Comparison of ENCODE assay signal across 8 cellular contexts in the genomic region with DNA sequence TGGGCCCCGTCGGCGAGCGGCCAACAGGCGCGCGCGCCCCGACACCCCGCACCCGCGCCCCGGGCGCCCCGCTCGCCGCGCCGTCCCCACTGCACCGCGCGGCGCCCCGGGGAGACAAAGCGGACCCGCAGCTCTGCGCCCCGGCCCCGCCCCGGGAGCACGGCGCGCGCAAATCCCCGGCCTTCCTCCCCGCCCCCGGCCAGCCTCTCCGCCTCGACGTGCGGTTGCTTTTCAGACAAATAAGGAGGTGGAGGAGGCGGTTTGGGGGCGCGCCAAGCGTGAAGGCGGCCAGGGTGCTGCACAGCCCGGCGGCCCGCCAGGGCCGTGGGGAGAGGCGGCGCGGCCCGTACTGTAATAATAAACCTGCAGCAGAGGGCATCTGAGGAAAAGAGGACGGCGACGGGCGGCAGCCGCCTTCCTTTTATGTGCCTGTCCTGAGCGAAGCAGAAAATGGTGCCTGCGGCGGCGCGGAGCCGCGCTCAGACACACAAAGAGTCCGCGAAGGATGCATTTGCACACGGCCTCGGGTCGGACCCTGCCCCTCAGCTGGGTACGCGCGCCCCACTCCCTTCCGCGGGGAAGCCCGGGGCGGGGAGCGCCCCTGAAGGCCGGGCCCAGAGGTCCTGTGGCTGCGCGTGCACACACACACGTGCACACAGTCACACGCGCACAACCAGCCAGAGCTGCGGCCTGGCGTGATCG. TPM values are rescaled to one million over a fixed set of nuclear protein-coding genes. Genes with fewer than 3 reads are reported as not detected.
DNase-seq lines count a peak whose midpoint lies in the region; ATAC-seq and TF ChIP-seq lines count a peak whose summit lies in the region.

No MANE protein-coding gene starts in this region.

- H3K36me3 Mint-ChIP-seq in CD14-positive monocyte = no peaks in the 10 kb centered on the region
- H3K36me3 Mint-ChIP-seq in activated CD8-positive, alpha-beta T cell treated with anti-CD3 and anti-CD28 coated beads for 36 hours (ENCODE audit: low read depth) = no peaks in the 10 kb centered on the region

- TF ChIP-seq CTCF in CD14-positive monocyte (IDR thresholded peaks at IDR 0.05) (no peak), lung (IDR thresholded peaks at IDR 0.05; ENCODE audit: control extremely low read depth, extremely low read depth) (no peak)
- no peak for TF ChIP-seq CTCF in activated CD8-positive, alpha-beta T cell treated with anti-CD3 and anti-CD28 coated beads for 36 hours (IDR thresholded peaks at IDR 0.05)

- H3K27ac ChIP-seq in lung (ENCODE audit: low read depth in 1 of 2, low read length in 1 of 2) = peak overlapping the region; percentile 95

- H3K27me3 Mint-ChIP-seq in CD14-positive monocyte (ENCODE audit: low read depth in 3 of 3) = no peaks in the 10 kb centered on the region
- no peaks in the 10 kb centered on the region for H3K27me3 Mint-ChIP-seq in activated CD8-positive, alpha-beta T cell treated with anti-CD3 and anti-CD28 coated beads for 36 hours

- peak; percentile 86 for ATAC-seq in GM19328 (IDR thresholded peaks at IDR 0.05; ENCODE audit: unreplicated experiment)
- ATAC-seq in HG03460 (IDR thresholded peaks at IDR 0.05; ENCODE audit: unreplicated experiment) = peak; percentile 80
- peak; percentile 80 for ATAC-seq in activated CD8-positive, alpha-beta T cell treated with anti-CD3 and anti-CD28 coated beads for 36 hours
- peak; percentile 88 for ATAC-seq in lung (ENCODE audit: insufficient read depth, low FRiP score)

- no peaks in the 10 kb centered on the region for H3K36me3 ChIP-seq in lung (ENCODE audit: control insufficient read depth in 2 of 2, insufficient read depth in 2 of 2, low read length in 2 of 2)

- WGBS in lung, 2 donors = 0 to 1% methylated on average over 75 to 88 of the region's 88 CpGs

- intact Hi-C loops in CD14-positive monocyte (cut with micrococcal nuclease) = loop anchor here (10.0 kb wide), 2 partner anchors 203 to 223 kb away; no protein-coding TSS in a partner anchor
- intact Hi-C loops in activated CD8-positive, alpha-beta T cell treated with anti-CD3 and anti-CD28 coated beads for 36 hours (cut with micrococcal nuclease) = no loop called here

- H3K9me3 Mint-ChIP-seq in CD14-positive monocyte = no peaks in the 10 kb centered on the region
- no peaks in the 10 kb centered on the region for H3K9me3 Mint-ChIP-seq in activated CD8-positive, alpha-beta T cell treated with anti-CD3 and anti-CD28 coated beads for 36 hours

- peaks cover 37% of the 10 kb centered on the region for H3K4me1 Mint-ChIP-seq in CD14-positive monocyte
- H3K4me1 Mint-ChIP-seq in activated CD8-positive, alpha-beta T cell treated with anti-CD3 and anti-CD28 coated beads for 36 hours (ENCODE audit: low read depth) = peaks cover 21% of the 10 kb centered on the region

- POLR2A ChIA-PET in activated CD8-positive, alpha-beta T cell treated with anti-CD3 and anti-CD28 coated beads for 36 hours (lab: Charles Lee) = interaction anchor here (0.6 to 2.0 kb wide), 5 partner anchors 15 to 518 kb away, joined by 3 to 8 read pairs (median 3); no protein-coding TSS in a partner anchor

- H3K4me3 ChIP-seq in lung = peak overlapping the region; percentile 52

- CTCF ChIA-PET in activated CD8-positive, alpha-beta T cell treated with anti-CD3 and anti-CD28 coated beads for 36 hours (lab: Charles Lee) = interaction anchor here (0.6 to 2.0 kb wide), 9 partner anchors 8 to 226 kb away, joined by 3 to 7 read pairs (median 4); no protein-coding TSS in a partner anchor

- H3K4me1 ChIP-seq in lung (ENCODE audit: control insufficient read depth in 2 of 2, insufficient read depth in 2 of 2, low read length in 2 of 2) = peaks cover 0 to 7% of the 10 kb centered on the region in 2 donors

- H3K27ac Mint-ChIP-seq in CD14-positive monocyte = peak overlapping the region; percentile 79 to 93 (median 89)
- H3K27ac Mint-ChIP-seq in activated CD8-positive, alpha-beta T cell treated with anti-CD3 and anti-CD28 coated beads for 36 hours = peak overlapping the region; percentile 87

- H3K4me3 Mint-ChIP-seq in CD14-positive monocyte = peak overlapping the region; percentile 86 to 91
- peak overlapping the region; percentile 80 for H3K4me3 Mint-ChIP-seq in activated CD8-positive, alpha-beta T cell treated with anti-CD3 and anti-CD28 coated beads for 36 hours

- H3K27me3 ChIP-seq in lung (ENCODE audit: control insufficient read depth, insufficient read depth) = no peaks in the 10 kb centered on the region

- DNase-seq in CD14-positive monocyte (ENCODE audit: low spot score) (peak; percentile 73), NCI-H69 (lab: John Stamatoyannopoulos, UW) (peak; percentile 98), ecto neural progenitor cell (ENCODE audit: low spot score) (peak; percentile 89), lung (ENCODE audit: low spot score) (peak; percentile 94)
- peak; percentile 87 for DNase-seq in activated CD8-positive, alpha-beta T cell treated with anti-CD3 and anti-CD28 coated beads for 36 hours
- peak; percentile 31 to 84 (median 65) for DNase-seq in stimulated activated CD4-positive, alpha-beta T cell treated with anti-CD3 and anti-CD28 coated beads, TNF-alpha, amount 100 ng/mL, for 24 hours (ENCODE audit: low read depth in 3 of 3)

- H3K9me3 ChIP-seq in lung (ENCODE audit: control insufficient read depth in 2 of 2, insufficient read depth in 1 of 2, low read length in 1 of 2) = no peaks in the 10 kb centered on the region

RNA-seq across cellular contexts. Expression of a gene that starts 0.7 kb away (rescaled TPM):
- polyA plus RNA-seq in CD14-positive monocyte (10 to 100 TPM; 17.1 to 23.6 TPM), lung (10 to 100 TPM; 10.8 to 12.9 TPM)
- total RNA-seq in activated CD8-positive, alpha-beta T cell treated with anti-CD3 and anti-CD28 coated beads for 36 hours = 10 to 100 TPM; 21.7 to 22.6 TPM
- 100 to 1,000 TPM in 1 of 2 donors, 10 to 100 TPM in 1; 20.7 to 326 TPM for total RNA-seq in lung

Comparison
In these comparisons a context has a peak if more than half of its experiments do, and no peak if none do; other contexts are left out.
1. Peak in every context shown above with its lines: DNase-seq, ATAC-seq, H3K4me3 ChIP-seq and H3K27ac ChIP-seq.